In genomic region chr4:95889662-95890061, GRCh38 we compare ENCODE assay signal across 22 cellular contexts. TPM values are rescaled to one million over a fixed set of nuclear protein-coding genes. Genes with fewer than 3 reads are reported as not detected.
DNase-seq lines count a peak whose midpoint lies in the region; ATAC-seq and TF ChIP-seq lines count a peak whose summit lies in the region.
"Had no signal": no experiment of that assay in that cellular context is flagged by ENCODE, and none has a peak within 500 bp of the region (broad histone marks: within the 10 kb centered on the region; RNA-seq: fewer than 3 reads in every experiment).

No MANE protein-coding gene starts in this region.

- no peak overlapping the region for H3K27ac ChIP-seq in SK-N-SH (ENCODE audit: low read depth in 2 of 2, low read length in 1 of 2)
- H3K27ac ChIP-seq: 22Rv1, neutrophil had no signal

- TF ChIP-seq RAD21 in SK-N-SH (IDR thresholded peaks at IDR 0.05; ENCODE audit: low read length): no peak

- no peaks in the 10 kb centered on the region for H3K27me3 ChIP-seq in SK-N-SH (ENCODE audit: insufficient read depth)
- no peaks in the 10 kb centered on the region for H3K27me3 ChIP-seq in adipocyte (replicated peaks; ENCODE audit: control insufficient read depth, insufficient read depth, low read length)
- H3K27me3 ChIP-seq: neutrophil had no signal

- no peaks in the 10 kb centered on the region for H4K20me1 ChIP-seq in SK-N-SH (ENCODE audit: insufficient read depth)

- CTCF ChIA-PET in SK-N-SH (lab: Yijun Ruan, JAX): no interaction called here

- H3F3A ChIP-seq in SK-N-SH (replicated peaks; ENCODE audit: insufficient read depth): no peaks in the 10 kb centered on the region

- DNase-seq in SK-N-SH: no peak
- peak; percentile 14 for DNase-seq in adipocyte (ENCODE audit: low read depth)
- peak; percentile 16 for DNase-seq in glomerular visceral epithelial cell (ENCODE audit: extremely low spot score)
- peak; percentile 7 for DNase-seq in renal cortical epithelial cell (ENCODE audit: low read depth)
- no peak for DNase-seq in kidney tubule cell (ENCODE audit: low spot score)
- no peak for DNase-seq in medulla oblongata (ENCODE audit: extremely low spot score)
- DNase-seq: activated CD4-positive, CD25-positive, alpha-beta regulatory T cell treated with anti-CD3 and anti-CD28 coated beads, Interleukin-2, amount 50 U/mL, for 72 hours; hippocampal formation; left colon; NCI-H1417 treated with DMSO at 0.1 percent for 48 hours; NCI-H524 treated with DMSO at 0.1 percent for 48 hours; stimulated activated CD4-positive, alpha-beta T cell treated with anti-CD3 and anti-CD28 coated beads, Interleukin-4, amount 100 ng/mL, for 24 hours; T-helper 9 cell had no signal

- POLR2A ChIA-PET in SK-N-SH (lab: Yijun Ruan, JAX): no interaction called here

- TF ChIP-seq CTCF in SK-N-SH (IDR thresholded peaks at IDR 0.05): no peak

- H3K9me3 ChIP-seq in SK-N-SH: no peaks in the 10 kb centered on the region
- peaks cover 4% of the 10 kb centered on the region for H3K9me3 ChIP-seq in adipocyte (ENCODE audit: control insufficient read depth, low read length)
- H3K9me3 ChIP-seq: neutrophil had no signal

- no peaks in the 10 kb centered on the region for H3K79me2 ChIP-seq in SK-N-SH (ENCODE audit: insufficient read depth)

- no peaks in the 10 kb centered on the region for H3K9me2 ChIP-seq in SK-N-SH

- H3K4me2 ChIP-seq in SK-N-SH: no peak overlapping the region

- no peak overlapping the region for H2AFZ ChIP-seq in SK-N-SH (ENCODE audit: low read depth)

- H3K36me3 ChIP-seq in SK-N-SH (replicated peaks in 1 of 2; ENCODE audit: control insufficient read depth in 1 of 2, insufficient read depth in 2 of 2, low read length in 1 of 2) (no peaks in the 10 kb centered on the region), adipocyte (ENCODE audit: control insufficient read depth, insufficient read depth, low read length, severe bottlenecking) (no peaks in the 10 kb centered on the region)
- H3K36me3 ChIP-seq: neutrophil had no signal

- no peak overlapping the region for H3K9ac ChIP-seq in SK-N-SH
- no peak overlapping the region for H3K9ac ChIP-seq in adipocyte (ENCODE audit: low read length)

- ATAC-seq in SK-N-SH treated with all-trans-retinoic acid at 6 μM for 48 hours (no peak), HG03342 (IDR thresholded peaks at IDR 0.05; ENCODE audit: unreplicated experiment) (no peak)
- ATAC-seq: left colon had no signal

- no peak for TF ChIP-seq EP300 in SK-N-SH (IDR thresholded peaks at IDR 0.05; ENCODE audit: borderline replicate concordance in 1 of 2, low read depth in 1 of 2, low read length in 1 of 2)

- H3K4me3 ChIP-seq in SK-N-SH (ENCODE audit: low read depth in 2 of 2, low read length in 1 of 2): no peak overlapping the region
- H3K4me3 ChIP-seq in adipocyte (ENCODE audit: low read length): no peak overlapping the region

- H3K4me1 ChIP-seq in SK-N-SH (ENCODE audit: control insufficient read depth in 1 of 2, insufficient read depth in 2 of 2, low read depth in 1 of 2, low read length in 1 of 2) (no peaks in the 10 kb centered on the region), adipocyte (ENCODE audit: control insufficient read depth, insufficient read depth, low read length) (no peaks in the 10 kb centered on the region)

- 40% methylated on average over 1 of the region's 2 CpGs for WGBS in SK-N-SH (ENCODE audit: low lambda C conversion rate)

TF ChIP-seq in SK-N-SH, 30 proteins besides CTCF, POLR2A, EP300 and RAD21 (continues in another document):
- TF ChIP-seq, protein P1, sequence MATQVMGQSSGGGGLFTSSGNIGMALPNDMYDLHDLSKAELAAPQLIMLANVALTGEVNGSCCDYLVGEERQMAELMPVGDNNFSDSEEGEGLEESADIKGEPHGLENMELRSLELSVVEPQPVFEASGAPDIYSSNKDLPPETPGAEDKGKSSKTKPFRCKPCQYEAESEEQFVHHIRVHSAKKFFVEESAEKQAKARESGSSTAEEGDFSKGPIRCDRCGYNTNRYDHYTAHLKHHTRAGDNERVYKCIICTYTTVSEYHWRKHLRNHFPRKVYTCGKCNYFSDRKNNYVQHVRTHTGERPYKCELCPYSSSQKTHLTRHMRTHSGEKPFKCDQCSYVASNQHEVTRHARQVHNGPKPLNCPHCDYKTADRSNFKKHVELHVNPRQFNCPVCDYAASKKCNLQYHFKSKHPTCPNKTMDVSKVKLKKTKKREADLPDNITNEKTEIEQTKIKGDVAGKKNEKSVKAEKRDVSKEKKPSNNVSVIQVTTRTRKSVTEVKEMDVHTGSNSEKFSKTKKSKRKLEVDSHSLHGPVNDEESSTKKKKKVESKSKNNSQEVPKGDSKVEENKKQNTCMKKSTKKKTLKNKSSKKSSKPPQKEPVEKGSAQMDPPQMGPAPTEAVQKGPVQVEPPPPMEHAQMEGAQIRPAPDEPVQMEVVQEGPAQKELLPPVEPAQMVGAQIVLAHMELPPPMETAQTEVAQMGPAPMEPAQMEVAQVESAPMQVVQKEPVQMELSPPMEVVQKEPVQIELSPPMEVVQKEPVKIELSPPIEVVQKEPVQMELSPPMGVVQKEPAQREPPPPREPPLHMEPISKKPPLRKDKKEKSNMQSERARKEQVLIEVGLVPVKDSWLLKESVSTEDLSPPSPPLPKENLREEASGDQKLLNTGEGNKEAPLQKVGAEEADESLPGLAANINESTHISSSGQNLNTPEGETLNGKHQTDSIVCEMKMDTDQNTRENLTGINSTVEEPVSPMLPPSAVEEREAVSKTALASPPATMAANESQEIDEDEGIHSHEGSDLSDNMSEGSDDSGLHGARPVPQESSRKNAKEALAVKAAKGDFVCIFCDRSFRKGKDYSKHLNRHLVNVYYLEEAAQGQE (IDR thresholded peaks at IDR 0.05; ENCODE audit: low read depth, low read length): peak; percentile 87
- TF ChIP-seq TCF12 (IDR thresholded peaks at IDR 0.05): no peak
- TF ChIP-seq MEF2A (IDR thresholded peaks at IDR 0.05; ENCODE audit: borderline replicate concordance, low read depth): no peak
- TF ChIP-seq, protein P2, sequence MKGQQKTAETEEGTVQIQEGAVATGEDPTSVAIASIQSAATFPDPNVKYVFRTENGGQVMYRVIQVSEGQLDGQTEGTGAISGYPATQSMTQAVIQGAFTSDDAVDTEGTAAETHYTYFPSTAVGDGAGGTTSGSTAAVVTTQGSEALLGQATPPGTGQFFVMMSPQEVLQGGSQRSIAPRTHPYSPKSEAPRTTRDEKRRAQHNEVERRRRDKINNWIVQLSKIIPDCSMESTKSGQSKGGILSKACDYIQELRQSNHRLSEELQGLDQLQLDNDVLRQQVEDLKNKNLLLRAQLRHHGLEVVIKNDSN (IDR thresholded peaks at IDR 0.05; ENCODE audit: borderline replicate concordance, low read depth): no peak

TF ChIP-seq in SK-N-SH treated with all-trans-retinoic acid at 6 μM for 48 hours, 23 proteins besides CTCF, POLR2A, EP300 and RAD21 (continues in another document):
- TF ChIP-seq CREB5 (CRISPR knock-in tag; IDR thresholded peaks at IDR 0.05; ENCODE audit: low read depth) (no peak), BACH2 (CRISPR knock-in tag; IDR thresholded peaks at IDR 0.05; ENCODE audit: borderline replicate concordance) (no peak), CSDC2 (CRISPR knock-in tag; IDR thresholded peaks at IDR 0.05) (no peak), ZC3H10 (CRISPR knock-in tag; IDR thresholded peaks at IDR 0.05) (no peak), TOX (CRISPR knock-in tag; IDR thresholded peaks at IDR 0.05; ENCODE audit: borderline replicate concordance) (no peak), TSHZ2 (CRISPR knock-in tag; IDR thresholded peaks at IDR 0.05) (no peak), RARB (CRISPR knock-in tag; IDR thresholded peaks at IDR 0.05) (no peak), TCF4 (CRISPR knock-in tag; IDR thresholded peaks at IDR 0.05; ENCODE audit: borderline replicate concordance) (no peak)

RNA-seq across cellular contexts. Expression of gene PDHA2, which starts 49.8 kb away (rescaled TPM):
- not detected in 2 replicates for polyA plus RNA-seq in SK-N-SH (2012; rRNA removed)
- not detected in 2 replicates for polyA plus RNA-seq in SK-N-SH (2012; cell fraction: cytosol; rRNA removed)
- polyA plus RNA-seq in SK-N-SH (2012; cell fraction: nucleus; rRNA removed): not detected in 2 replicates
- not detected in 2 replicates for total RNA-seq in renal cortical epithelial cell
- total RNA-seq: Daoy, left colon, mononuclear cell, pulmonary artery endothelial cell, SK-MEL-5, urinary bladder had no signal
- polyA plus RNA-seq: urinary bladder had no signal

Comparison
In these comparisons a context has a peak if more than half of its experiments do, and no peak if none do; other contexts are left out.
1. DNase-seq: peak in adipocyte (single experiment), glomerular visceral epithelial cell (single experiment) and renal cortical epithelial cell (single experiment); none in SK-N-SH (single experiment), kidney tubule cell (single experiment) and medulla oblongata (single experiment).